In the genomic region with DNA sequence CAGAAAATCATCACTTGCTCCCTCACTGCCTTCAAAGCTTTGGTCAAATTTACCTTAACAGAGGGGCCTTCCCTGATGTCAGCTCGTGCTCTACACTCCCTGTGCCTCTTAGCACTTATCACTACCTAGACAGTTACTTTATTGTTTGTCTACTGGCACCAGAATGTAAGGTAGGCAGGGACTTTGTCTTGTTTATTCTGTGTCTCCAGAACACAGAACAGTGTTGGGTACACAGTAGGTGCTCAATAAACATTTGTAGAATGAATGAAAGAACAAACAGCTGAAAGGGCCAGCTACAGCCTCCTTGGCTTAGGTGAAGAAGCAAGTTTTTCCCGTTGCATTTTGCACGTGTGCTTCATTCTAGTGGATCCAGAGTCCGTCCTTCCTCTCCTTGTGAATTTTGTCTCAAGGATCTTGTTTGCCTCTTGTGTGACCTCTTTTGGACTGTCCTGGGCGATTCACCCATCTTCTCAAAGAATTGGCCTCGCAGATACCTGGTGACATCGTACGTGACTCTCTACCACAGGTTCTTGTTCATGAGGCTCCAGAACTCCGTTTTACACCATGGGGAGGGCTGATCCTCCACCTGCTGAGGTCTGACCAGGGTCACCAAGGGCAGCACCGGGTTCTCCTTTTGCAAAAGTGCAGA, we compare ENCODE assay signal across 25 cellular contexts.
"Had no signal": no experiment of that assay in that cellular context is flagged by ENCODE, and none has a peak within 500 bp of the region (broad histone marks: within the 10 kb centered on the region; RNA-seq: fewer than 3 reads in every experiment).

No MANE protein-coding gene starts in this region.

- H3K4me3 Mint-ChIP-seq: activated CD4-positive, alpha-beta memory T cell treated with anti-CD3 and anti-CD28 coated beads, Interleukin-2, amount 10 ng/mL, durations not matched to agents 7 days and 5 days; activated CD4-positive, alpha-beta T cell treated with anti-CD3 and anti-CD28 coated beads, Interleukin-2, amount 10 ng/mL, durations not matched to agents 7 days and 5 days; activated naive CD4-positive, alpha-beta T cell treated with anti-CD3 and anti-CD28 coated beads, Interleukin-2, amount 50 U/mL, for 24 hours; nephron; stimulated activated effector memory CD8-positive, alpha-beta T cell treated with anti-CD3 and anti-CD28 coated beads, Interleukin-12 subunit alpha, Interleukin-12 subunit beta, amount 100 ng/mL, for 72 hours; stimulated activated naive CD8-positive, alpha-beta T cell treated with anti-CD3 and anti-CD28 coated beads, Interleukin-15, Interleukin-2, amounts not matched to agents 100 ng/mL and 50 ng/mL, for 24 hours; T-helper 1 cell treated with Interleukin-12 subunit alpha and Interleukin-12 subunit beta and Interleukin-4 antibody, amounts not matched to agents 30 μg/mL and 1 μg/mL, for 36 hours had no signal

- H3K9me3 ChIP-seq: esophagus squamous epithelium, sigmoid colon, upper lobe of right lung had no signal

- H3K4me1 Mint-ChIP-seq: activated naive CD4-positive, alpha-beta T cell treated with anti-CD3 and anti-CD28 coated beads, Interleukin-2, amount 50 U/mL, for 24 hours had no signal

- H3K27me3 ChIP-seq: esophagus squamous epithelium, sigmoid colon, upper lobe of right lung had no signal

- H3K27ac Mint-ChIP-seq: activated CD4-positive, alpha-beta memory T cell treated with anti-CD3 and anti-CD28 coated beads, Interleukin-2, amount 10 ng/mL, durations not matched to agents 7 days and 5 days; activated CD4-positive, alpha-beta T cell treated with anti-CD3 and anti-CD28 coated beads, Interleukin-2, amount 10 ng/mL, durations not matched to agents 7 days and 5 days; activated naive CD4-positive, alpha-beta T cell treated with anti-CD3 and anti-CD28 coated beads, Interleukin-2, amount 50 U/mL, for 24 hours; activated T-helper 2 cell treated with anti-CD3 and anti-CD28 coated beads, Interferon-gamma antibody, Interleukin-2, Interleukin-4, amounts not matched to agents 10 μg/mL and 5 μg/mL and 100 μg/mL, durations not matched to agents 14 hours and 24 hours and 36 hours; nephron; progenitor cell of endocrine pancreas; stimulated activated effector memory CD8-positive, alpha-beta T cell treated with anti-CD3 and anti-CD28 coated beads, Interleukin-12 subunit alpha, Interleukin-12 subunit beta, amount 100 ng/mL, for 72 hours; stimulated activated naive CD8-positive, alpha-beta T cell treated with anti-CD3 and anti-CD28 coated beads, Interleukin-15, Interleukin-2, amounts not matched to agents 100 ng/mL and 50 ng/mL, for 24 hours; T-helper 1 cell treated with Interleukin-12 subunit alpha and Interleukin-12 subunit beta and Interleukin-4 antibody, amounts not matched to agents 30 μg/mL and 1 μg/mL, for 36 hours had no signal

- H3K4me3 ChIP-seq: esophagus squamous epithelium, lung, sigmoid colon, upper lobe of right lung had no signal

- H3K4me1 ChIP-seq: esophagus squamous epithelium, sigmoid colon, upper lobe of right lung had no signal

- H3K9me3 Mint-ChIP-seq: activated CD4-positive, alpha-beta memory T cell treated with anti-CD3 and anti-CD28 coated beads, Interleukin-2, amount 10 ng/mL, durations not matched to agents 7 days and 5 days; activated CD4-positive, alpha-beta T cell treated with anti-CD3 and anti-CD28 coated beads, Interleukin-2, amount 10 ng/mL, durations not matched to agents 7 days and 5 days; activated naive CD4-positive, alpha-beta T cell treated with anti-CD3 and anti-CD28 coated beads, Interleukin-2, amount 50 U/mL, for 24 hours; activated T-helper 2 cell treated with anti-CD3 and anti-CD28 coated beads, Interferon-gamma antibody, Interleukin-2, Interleukin-4, amounts not matched to agents 10 μg/mL and 5 μg/mL and 100 μg/mL, durations not matched to agents 14 hours and 24 hours and 36 hours; nephron; stimulated activated effector memory CD8-positive, alpha-beta T cell treated with anti-CD3 and anti-CD28 coated beads, Interleukin-12 subunit alpha, Interleukin-12 subunit beta, amount 100 ng/mL, for 72 hours; stimulated activated naive CD8-positive, alpha-beta T cell treated with anti-CD3 and anti-CD28 coated beads, Interleukin-15, Interleukin-2, amounts not matched to agents 100 ng/mL and 50 ng/mL, for 24 hours; T-helper 1 cell treated with Interleukin-12 subunit alpha and Interleukin-12 subunit beta and Interleukin-4 antibody, amounts not matched to agents 30 μg/mL and 1 μg/mL, for 36 hours had no signal

- H3K27ac ChIP-seq: esophagus squamous epithelium, sigmoid colon, upper lobe of right lung had no signal

- H3K36me3 ChIP-seq: esophagus squamous epithelium, sigmoid colon, upper lobe of right lung had no signal

- H3K27me3 Mint-ChIP-seq: activated naive CD4-positive, alpha-beta T cell treated with anti-CD3 and anti-CD28 coated beads, Interleukin-2, amount 50 U/mL, for 24 hours had no signal

- H3K36me3 Mint-ChIP-seq: activated naive CD4-positive, alpha-beta T cell treated with anti-CD3 and anti-CD28 coated beads, Interleukin-2, amount 50 U/mL, for 24 hours; stimulated activated effector memory CD8-positive, alpha-beta T cell treated with anti-CD3 and anti-CD28 coated beads, Interleukin-12 subunit alpha, Interleukin-12 subunit beta, amount 100 ng/mL, for 72 hours had no signal

- ATAC-seq: stimulated activated effector memory CD8-positive, alpha-beta T cell treated with anti-CD3 and anti-CD28 coated beads, Interleukin-12 subunit alpha, Interleukin-12 subunit beta, amount 100 ng/mL, for 72 hours; upper lobe of right lung had no signal

- FAIRE-seq: colon, keratinocyte, small intestine had no signal

- DNase-seq: activated CD4-positive, alpha-beta memory T cell treated with anti-CD3 and anti-CD28 coated beads, Interleukin-2, amount 10 ng/mL, durations not matched to agents 7 days and 5 days; activated CD4-positive, alpha-beta T cell treated with anti-CD3 and anti-CD28 coated beads for 1 hour; activated CD4-positive, alpha-beta T cell treated with anti-CD3 and anti-CD28 coated beads, Interleukin-2, amount 10 ng/mL, durations not matched to agents 7 days and 5 days; dermis blood vessel endothelial cell; effector CD4-positive, alpha-beta T cell; esophagus squamous epithelium; left cardiac atrium; mesendoderm; retina; sigmoid colon; small intestine; stimulated activated CD4-positive, alpha-beta T cell treated with anti-CD3 and anti-CD28 coated beads, Interleukin-4, amount 100 ng/mL, for 24 hours; SW 1271; T1000; upper lobe of right lung had no signal
